Comparison of ENCODE assay signal across 10 cellular contexts in genomic region chr3:177516130-177517011, GRCh38.
DNase-seq lines count a peak whose midpoint lies in the region; ATAC-seq and TF ChIP-seq lines count a peak whose summit lies in the region.
"Had no signal": no experiment of that assay in that cellular context is flagged by ENCODE, and none has a peak within 500 bp of the region (broad histone marks: within the 10 kb centered on the region; RNA-seq: fewer than 3 reads in every experiment).

No MANE protein-coding gene starts in this region.

- H3K27me3 ChIP-seq in GM23248 (replicated peaks; ENCODE audit: insufficient read depth) = no peaks in the 10 kb centered on the region
- no peaks in the 10 kb centered on the region for H3K27me3 ChIP-seq in right cardiac atrium (ENCODE audit: control insufficient read depth, insufficient read depth)
- H3K27me3 ChIP-seq in gastrocnemius medialis = no peaks in the 10 kb centered on the region

- H3K79me2 ChIP-seq in GM23248 (ENCODE audit: insufficient read depth) = no peaks in the 10 kb centered on the region

- in situ Hi-C loops in GM23248 (cut with MboI) = no loop called here
- in situ Hi-C loops in gastrocnemius medialis (cut with MboI; ENCODE audit: low sequenced_read_pairs in 4 of 4) = no loop called here

- no peaks in the 10 kb centered on the region for H4K20me1 ChIP-seq in GM23248 (ENCODE audit: insufficient read depth)

- no peak overlapping the region for H3K9ac ChIP-seq in GM23248

- WGBS in GM23248 (ENCODE audit: low coverage in 1 of 2, low lambda C conversion rate in 2 of 2, missing lambda C conversion rate in 2 of 2), 2 experiments = 79 to 87% methylated on average over 15 of the region's 15 CpGs
- WGBS in right cardiac atrium = 19% methylated on average over 15 of the region's 15 CpGs

- POLR2A ChIA-PET in HEK293T (lab: Yijun Ruan, JAX) = no interaction called here

- CTCF ChIA-PET in HEK293T (lab: Yijun Ruan, JAX) = interaction anchor here (0.6 kb wide), 1 partner anchor 287 kb away, joined by 3 read pairs; no protein-coding TSS in a partner anchor

- H3K36me3 ChIP-seq in GM23248 (ENCODE audit: low read depth) (no peaks in the 10 kb centered on the region), gastrocnemius medialis (no peaks in the 10 kb centered on the region)

- no peak for TF ChIP-seq POLR2A in gastrocnemius medialis (IDR thresholded peaks at IDR 0.05)

- H3K27ac ChIP-seq in GM23248 (no peak overlapping the region), right cardiac atrium (ENCODE audit: low read length) (peak overlapping the region; percentile 83), gastrocnemius medialis (peak overlapping the region; percentile 33 to 78 (median 52))

- no peak overlapping the region for H3K4me2 ChIP-seq in GM23248 (ENCODE audit: unreplicated experiment)

- TF ChIP-seq CTCF in gastrocnemius medialis (IDR thresholded peaks at IDR 0.05 in 4 of 5, conservative IDR thresholded peaks at IDR 0.05 in 1 of 5) = no peak

- intact Hi-C loops in right cardiac atrium (cut with DNase I) (no loop called here), gastrocnemius medialis (cut with DNase I; ENCODE audit: low total_unique reads) (loop anchor here (5.0 to 10.0 kb wide), 2 partner anchors 261 to 462 kb away; no protein-coding TSS in a partner anchor)

- H3K9me3 ChIP-seq in GM23248 (ENCODE audit: low read depth) (no peaks in the 10 kb centered on the region), right cardiac atrium (ENCODE audit: control insufficient read depth, low read length) (no peaks in the 10 kb centered on the region), gastrocnemius medialis (no peaks in the 10 kb centered on the region)

- H3K4me3 ChIP-seq in GM23248 (no peak overlapping the region), right cardiac atrium (ENCODE audit: low read length) (no peak overlapping the region), gastrocnemius medialis (no peak overlapping the region)

- ATAC-seq in right cardiac atrium (peak; percentile 78 to 87), gastrocnemius medialis (peak; percentile 70 to 90)

- H3F3A ChIP-seq in GM23248 (ENCODE audit: insufficient read depth) = no peaks in the 10 kb centered on the region

- DNase-seq in GM23248 = peak; percentile 39
- DNase-seq in astrocyte of the hippocampus (ENCODE audit: low read depth, low spot score) = peak; percentile 93
- DNase-seq in right cardiac atrium = peak; percentile 51 to 82 (median 70)
- DNase-seq in gastrocnemius medialis = peak; percentile 32 to 56
- no peak for DNase-seq in stimulated activated CD4-positive, alpha-beta T cell treated with anti-CD3 and anti-CD28 coated beads, Interleukin-1b, Interleukin-23, amount 100 ng/mL, for 48 hours
- DNase-seq in GF-D8 (lab: John Stamatoyannopoulos, UW) = no peak
- no peak for DNase-seq in HEK293T (ENCODE audit: extremely low spot score)
- no peak for DNase-seq in putamen (ENCODE audit: low spot score)
- DNase-seq: H9, NCI-H1048 had no signal

- H3K4me1 ChIP-seq in GM23248 (ENCODE audit: insufficient read depth) = peaks cover 12% of the 10 kb centered on the region
- peaks cover 7% of the 10 kb centered on the region for H3K4me1 ChIP-seq in right cardiac atrium (ENCODE audit: control insufficient read depth, insufficient read depth, low read length)
- peaks cover 40 to 43% of the 10 kb centered on the region in 2 donors for H3K4me1 ChIP-seq in gastrocnemius medialis

- peak overlapping the region; percentile 18; the same call in 1 of the 2 replicates for H2AFZ ChIP-seq in GM23248

- no peaks in the 10 kb centered on the region for H3K9me2 ChIP-seq in GM23248 (ENCODE audit: insufficient read depth)

TF ChIP-seq in HEK293T, 16 proteins besides CTCF, POLR2A, EP300 and RAD21:
- TF ChIP-seq CTBP1 (IDR thresholded peaks at IDR 0.05; ENCODE audit: borderline replicate concordance) (no peak), ELF4 (IDR thresholded peaks at IDR 0.05) (no peak), FOXM1 (IDR thresholded peaks at IDR 0.05; ENCODE audit: borderline replicate concordance) (no peak), BHLHE40 (IDR thresholded peaks at IDR 0.05; ENCODE audit: borderline replicate concordance) (no peak), FOXA1 (IDR thresholded peaks at IDR 0.05) (no peak), TARDBP (IDR thresholded peaks at IDR 0.05) (no peak), HDGF (IDR thresholded peaks at IDR 0.05; ENCODE audit: borderline replicate concordance) (no peak), L3MBTL2 (conservative IDR thresholded peaks at IDR 0.05) (no peak), FOXK2 (IDR thresholded peaks at IDR 0.05) (no peak), SUZ12 (IDR thresholded peaks at IDR 0.05) (no peak), ARNT (IDR thresholded peaks at IDR 0.05) (no peak), ZNF384 (IDR thresholded peaks at IDR 0.05) (no peak), LEF1 (IDR thresholded peaks at IDR 0.05; ENCODE audit: borderline replicate concordance) (no peak)

Comparison
In these comparisons a context has a peak if more than half of its experiments do, and no peak if none do; other contexts are left out.
1. DNase-seq: peak in GM23248 (single experiment), astrocyte of the hippocampus (single experiment), right cardiac atrium (3 of 3) and gastrocnemius medialis (2 of 2); none in stimulated activated CD4-positive, alpha-beta T cell treated with anti-CD3 and anti-CD28 coated beads, Interleukin-1b, Interleukin-23, amount 100 ng/mL, for 48 hours (single experiment), GF-D8 (single experiment), HEK293T (single experiment) and putamen (single experiment).